ENCODE assay signal across 1 cellular context in genomic region chr11:112222303-112222702, GRCh38.
TF ChIP-seq lines count a peak whose summit lies in the region.

No MANE protein-coding gene starts in this region.

TF ChIP-seq in GM12878, 131 proteins besides CTCF, POLR2A, EP300 and RAD21:
- TF ChIP-seq NR2F1 (conservative IDR thresholded peaks at IDR 0.05) (no peak), SMAD5 (IDR thresholded peaks at IDR 0.05; ENCODE audit: low read depth) (no peak), TAF1 (IDR thresholded peaks at IDR 0.05; ENCODE audit: borderline replicate concordance, low read depth, low read length) (no peak), NR2C2 (IDR thresholded peaks at IDR 0.05; ENCODE audit: borderline replicate concordance, control insufficient read depth, insufficient read length, low read depth) (no peak), SPI1 (IDR thresholded peaks at IDR 0.05; ENCODE audit: borderline replicate concordance, insufficient read depth, low read depth, low read length) (peak; percentile 35; the same call in 1 of the 2 replicates)
